In the genomic region with DNA sequence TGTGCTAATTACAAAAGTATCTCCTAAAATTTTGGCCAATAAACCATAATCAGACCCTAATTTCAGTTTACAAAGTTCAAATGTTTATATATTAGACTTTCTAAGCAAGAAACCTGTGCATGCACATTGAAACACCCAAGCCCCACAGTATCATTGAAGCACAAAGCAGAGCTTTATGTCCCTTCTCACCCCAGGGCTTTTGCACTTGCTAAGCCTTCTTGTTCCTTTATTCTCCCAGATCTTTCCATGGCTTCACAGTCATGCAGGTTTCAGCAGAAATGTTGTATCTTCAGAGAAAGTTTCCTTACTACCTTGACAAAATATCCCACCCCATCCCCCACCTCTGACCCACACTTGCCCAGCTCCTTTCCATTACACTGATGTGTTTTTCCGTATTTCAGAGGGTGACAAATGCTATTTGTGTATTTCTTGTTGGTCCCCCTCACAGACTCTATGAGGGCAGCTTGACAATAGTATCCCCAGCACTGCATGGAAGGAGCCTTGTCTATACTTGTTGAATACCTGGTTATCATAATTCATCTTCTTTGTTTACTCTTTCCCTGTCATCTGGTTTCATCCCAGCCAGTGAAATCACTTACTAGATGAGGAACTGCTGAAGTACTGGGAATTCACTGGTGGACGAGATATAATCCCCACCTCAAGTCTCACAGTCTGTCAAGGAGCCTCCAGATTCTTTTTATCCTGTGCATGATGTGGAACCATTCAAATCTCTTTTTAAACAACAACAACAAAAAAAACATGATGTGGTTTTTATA, we compare ENCODE assay signal across 16 cellular contexts. TPM values are rescaled to one million over a fixed set of nuclear protein-coding genes. Genes with fewer than 3 reads are reported as not detected.
DNase-seq lines count a peak whose midpoint lies in the region; ATAC-seq and TF ChIP-seq lines count a peak whose summit lies in the region.
"Had no signal": no experiment of that assay in that cellular context is flagged by ENCODE, and none has a peak within 500 bp of the region (broad histone marks: within the 10 kb centered on the region; RNA-seq: fewer than 3 reads in every experiment).

No MANE protein-coding gene starts in this region.

- peaks cover 9 to 12% of the 10 kb centered on the region in 2 donors for H3K36me3 Mint-ChIP-seq in activated T-cell treated with anti-CD3 and anti-CD28 coated beads, Interleukin-2, amount 50 U/mL, for 72 hours (ENCODE audit: insufficient read depth in 2 of 2)
- H3K36me3 Mint-ChIP-seq in effector memory CD8-positive, alpha-beta T cell (ENCODE audit: insufficient read depth): peaks cover 6% of the 10 kb centered on the region
- peaks cover 6% of the 10 kb centered on the region for H3K36me3 Mint-ChIP-seq in stimulated activated effector memory CD8-positive, alpha-beta T cell treated with anti-CD3 and anti-CD28 coated beads, Interleukin-12 subunit alpha, Interleukin-12 subunit beta, amount 100 ng/mL, for 72 hours
- H3K36me3 Mint-ChIP-seq: neural progenitor cell had no signal

- no peak overlapping the region for H2AFZ ChIP-seq in OCI-LY1 (ENCODE audit: low read length)
- H2AFZ ChIP-seq: hepatocyte, neural progenitor cell had no signal

- no peaks in the 10 kb centered on the region for H3F3A ChIP-seq in OCI-LY1 (ENCODE audit: insufficient read depth, low read length)

- peaks cover 12% of the 10 kb centered on the region; the same call in 1 of the 2 replicates for H3K79me2 ChIP-seq in OCI-LY1 (ENCODE audit: insufficient read depth, low read length)
- H3K79me2 ChIP-seq: hepatocyte had no signal

- peaks cover 78% of the 10 kb centered on the region for H3K4me1 ChIP-seq in OCI-LY1 (ENCODE audit: insufficient read depth, low read length, severe bottlenecking)
- H3K4me1 ChIP-seq: neural progenitor cell had no signal

- no peaks in the 10 kb centered on the region for H4K20me1 ChIP-seq in OCI-LY1 (ENCODE audit: insufficient read depth, low read length)

- H3K9ac ChIP-seq in OCI-LY1 (ENCODE audit: low read length): peak overlapping the region; percentile 13; the same call in 1 of the 2 replicates
- H3K9ac ChIP-seq: neural progenitor cell had no signal

- H3K27ac ChIP-seq in OCI-LY1 (ENCODE audit: low read depth, low read length, poor library complexity, severe bottlenecking): peak overlapping the region; percentile 98
- H3K27ac ChIP-seq: hepatocyte, neural progenitor cell, stomach had no signal

- no peak for ATAC-seq in activated T-cell treated with anti-CD3 and anti-CD28 coated beads, Interleukin-2, amount 50 U/mL, for 72 hours (replicated peaks in 1 of 2)
- ATAC-seq in effector memory CD8-positive, alpha-beta T cell (replicated peaks): no peak
- no peak for ATAC-seq in stimulated activated effector memory CD8-positive, alpha-beta T cell treated with anti-CD3 and anti-CD28 coated beads, Interleukin-12 subunit alpha, Interleukin-12 subunit beta, amount 100 ng/mL, for 72 hours
- no peak for ATAC-seq in HG02840 (IDR thresholded peaks at IDR 0.05; ENCODE audit: low FRiP score, unreplicated experiment)
- no peak for ATAC-seq in GM21515 (IDR thresholded peaks at IDR 0.05; ENCODE audit: unreplicated experiment)
- ATAC-seq: activated T-cell treated with anti-CD3 and anti-CD28 coated beads, Interleukin-2, amount 50 U/mL, for 4 hours had no signal

- no peaks in the 10 kb centered on the region; the same call in 1 of the 2 replicates for H3K36me3 ChIP-seq in OCI-LY1 (ENCODE audit: insufficient read depth, low read length)
- H3K36me3 ChIP-seq: neural progenitor cell, stomach had no signal

- H3K27me3 Mint-ChIP-seq in activated T-cell treated with anti-CD3 and anti-CD28 coated beads, Interleukin-2, amount 50 U/mL, for 72 hours (ENCODE audit: low read depth): no peaks in the 10 kb centered on the region
- H3K27me3 Mint-ChIP-seq in effector memory CD8-positive, alpha-beta T cell: no peaks in the 10 kb centered on the region

- no peaks in the 10 kb centered on the region for H3K9me2 ChIP-seq in OCI-LY1 (ENCODE audit: low read depth, low read length)

- no peak for DNase-seq in activated T-cell treated with anti-CD3 and anti-CD28 coated beads, Interleukin-2, amount 50 U/mL, for 72 hours
- no peak for DNase-seq in activated T-cell treated with anti-CD3 and anti-CD28 coated beads, Interleukin-2, amount 50 U/mL, for 1 hour
- no peak for DNase-seq in effector memory CD8-positive, alpha-beta T cell
- DNase-seq in stimulated activated effector memory CD8-positive, alpha-beta T cell treated with anti-CD3 and anti-CD28 coated beads, Interleukin-12 subunit alpha, Interleukin-12 subunit beta, amount 100 ng/mL, for 72 hours (ENCODE audit: low spot score in 2 of 2): no peak
- no peak for DNase-seq in NAMALWA (ENCODE audit: low spot score)
- DNase-seq: activated CD4-positive, alpha-beta T cell treated with anti-CD3 and anti-CD28 coated beads, Interleukin-2, amount 50 U/mL, for 48 hours; activated T-cell treated with anti-CD3 and anti-CD28 coated beads, Interleukin-2, amount 50 U/mL, for 4 hours; effector CD4-positive, alpha-beta T cell; NCI-H1694 treated with DMSO at 0.1 percent for 48 hours; stimulated activated CD4-positive, alpha-beta T cell treated with anti-CD3 and anti-CD28 coated beads, Interleukin-15, amount 100 ng/mL, for 24 hours; stomach had no signal

- peak overlapping the region; percentile 14 for H3K27ac Mint-ChIP-seq in activated T-cell treated with anti-CD3 and anti-CD28 coated beads, Interleukin-2, amount 50 U/mL, for 72 hours
- H3K27ac Mint-ChIP-seq in effector memory CD8-positive, alpha-beta T cell: peak overlapping the region; percentile 11 to 85
- H3K27ac Mint-ChIP-seq in stimulated activated effector memory CD8-positive, alpha-beta T cell treated with anti-CD3 and anti-CD28 coated beads, Interleukin-12 subunit alpha, Interleukin-12 subunit beta, amount 100 ng/mL, for 72 hours: peak overlapping the region; percentile 38

- no peak overlapping the region for H3K4me3 Mint-ChIP-seq in activated T-cell treated with anti-CD3 and anti-CD28 coated beads, Interleukin-2, amount 50 U/mL, for 72 hours
- H3K4me3 Mint-ChIP-seq in effector memory CD8-positive, alpha-beta T cell: no peak overlapping the region
- H3K4me3 Mint-ChIP-seq in stimulated activated effector memory CD8-positive, alpha-beta T cell treated with anti-CD3 and anti-CD28 coated beads, Interleukin-12 subunit alpha, Interleukin-12 subunit beta, amount 100 ng/mL, for 72 hours: no peak overlapping the region
- H3K4me3 Mint-ChIP-seq: activated T-cell treated with anti-CD3 and anti-CD28 coated beads, Interleukin-2, amount 50 U/mL, for 4 hours; neural progenitor cell had no signal

- TF ChIP-seq CTCF in OCI-LY1 (IDR thresholded peaks at IDR 0.05; ENCODE audit: low read length): no peak

- peaks cover 2% of the 10 kb centered on the region in 2 donors for H3K9me3 Mint-ChIP-seq in activated T-cell treated with anti-CD3 and anti-CD28 coated beads, Interleukin-2, amount 50 U/mL, for 72 hours
- H3K9me3 Mint-ChIP-seq in effector memory CD8-positive, alpha-beta T cell: no peaks in the 10 kb centered on the region
- H3K9me3 Mint-ChIP-seq in stimulated activated effector memory CD8-positive, alpha-beta T cell treated with anti-CD3 and anti-CD28 coated beads, Interleukin-12 subunit alpha, Interleukin-12 subunit beta, amount 100 ng/mL, for 72 hours: no peaks in the 10 kb centered on the region
- H3K9me3 Mint-ChIP-seq: neural progenitor cell had no signal

- H3K9me3 ChIP-seq in OCI-LY1 (ENCODE audit: low read length): no peaks in the 10 kb centered on the region
- H3K9me3 ChIP-seq: stomach had no signal

- H3K4me1 Mint-ChIP-seq in activated T-cell treated with anti-CD3 and anti-CD28 coated beads, Interleukin-2, amount 50 U/mL, for 72 hours (ENCODE audit: low read depth): peaks cover 98% of the 10 kb centered on the region
- peaks cover 53 to 71% of the 10 kb centered on the region in 2 donors for H3K4me1 Mint-ChIP-seq in effector memory CD8-positive, alpha-beta T cell (ENCODE audit: low read depth in 2 of 2)
- H3K4me1 Mint-ChIP-seq in stimulated activated effector memory CD8-positive, alpha-beta T cell treated with anti-CD3 and anti-CD28 coated beads, Interleukin-12 subunit alpha, Interleukin-12 subunit beta, amount 100 ng/mL, for 72 hours: peaks cover 79% of the 10 kb centered on the region

- H3K4me2 ChIP-seq in OCI-LY1 (ENCODE audit: low read length): peak overlapping the region; percentile 16; the same call in 1 of the 2 replicates
- H3K4me2 ChIP-seq: neural progenitor cell had no signal

- no peak overlapping the region for H3K4me3 ChIP-seq in OCI-LY1 (ENCODE audit: low read depth, low read length, poor library complexity, severe bottlenecking)
- H3K4me3 ChIP-seq: hepatocyte, neural progenitor cell, stomach had no signal

- H3K27me3 ChIP-seq in OCI-LY1 (ENCODE audit: insufficient read depth, low read length): no peaks in the 10 kb centered on the region
- H3K27me3 ChIP-seq: hepatocyte, neural progenitor cell, stomach had no signal

RNA-seq across cellular contexts. Expression of a gene that starts 24.0 kb away (rescaled TPM):
- total RNA-seq in activated T-cell treated with anti-CD3 and anti-CD28 coated beads, Interleukin-2, amount 50 U/mL, for 72 hours: 10 to 100 TPM; 69.0 to 69.5 TPM
